10 cellular contexts compared by ENCODE assay signal in the genomic region with DNA sequence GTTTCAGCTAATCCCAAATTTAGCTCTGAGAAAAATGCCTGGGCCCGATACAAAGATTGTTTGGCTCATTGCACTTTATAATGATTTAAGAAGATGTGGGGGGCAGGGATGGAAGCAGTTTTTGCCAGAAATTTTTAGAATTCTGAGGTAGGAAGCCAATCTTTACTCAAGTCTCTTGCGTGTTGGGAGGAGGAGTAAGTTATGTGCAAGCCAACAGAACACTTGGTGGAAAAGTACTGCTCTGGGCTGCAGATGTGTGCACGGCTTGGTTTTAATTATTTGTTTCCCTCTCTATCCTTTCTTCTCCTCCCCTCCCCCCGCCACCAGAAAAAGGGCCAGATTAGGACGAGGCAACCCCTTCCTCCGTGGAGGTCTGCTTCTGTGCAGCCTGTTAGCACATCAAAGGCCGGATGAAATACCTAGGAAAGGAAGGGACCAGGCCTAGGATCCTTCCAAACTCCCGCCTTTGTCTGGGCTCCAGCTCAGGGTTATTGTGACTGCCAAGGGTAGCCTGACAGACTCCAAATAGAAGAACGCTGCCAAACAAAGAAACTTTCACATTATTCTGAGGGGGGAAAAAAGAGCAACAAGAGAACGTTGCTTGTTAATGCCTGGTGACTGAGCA. TPM values are rescaled to one million over a fixed set of nuclear protein-coding genes. Genes with fewer than 3 reads are reported as not detected.
DNase-seq lines count a peak whose midpoint lies in the region; ATAC-seq and TF ChIP-seq lines count a peak whose summit lies in the region.
"Had no signal": no experiment of that assay in that cellular context is flagged by ENCODE, and none has a peak within 500 bp of the region (broad histone marks: within the 10 kb centered on the region; RNA-seq: fewer than 3 reads in every experiment).

No MANE protein-coding gene starts in this region.

- no peak overlapping the region for H3K27ac Mint-ChIP-seq in activated T-cell treated with anti-CD3 and anti-CD28 coated beads, Interleukin-2, amount 50 U/mL, for 72 hours
- peak overlapping the region; percentile 84 for H3K27ac Mint-ChIP-seq in type B pancreatic cell

- peak overlapping the region; percentile 68 to 74 (median 71) for H3K4me3 ChIP-seq in breast epithelium

- no peak for TF ChIP-seq POLR2A in breast epithelium (IDR thresholded peaks at IDR 0.05)

- H3K9me3 ChIP-seq in breast epithelium = no peaks in the 10 kb centered on the region
- H3K9me3 ChIP-seq: SJSA1 had no signal

- peak overlapping the region; percentile 75 to 87 for H3K4me3 Mint-ChIP-seq in activated T-cell treated with anti-CD3 and anti-CD28 coated beads, Interleukin-2, amount 50 U/mL, for 72 hours
- peak overlapping the region; percentile 93 for H3K4me3 Mint-ChIP-seq in type B pancreatic cell

- H3K36me3 Mint-ChIP-seq in activated T-cell treated with anti-CD3 and anti-CD28 coated beads, Interleukin-2, amount 50 U/mL, for 72 hours (ENCODE audit: insufficient read depth in 2 of 2) = peaks cover 0 to 4% of the 10 kb centered on the region in 2 donors
- peaks cover 13% of the 10 kb centered on the region for H3K36me3 Mint-ChIP-seq in type B pancreatic cell

- H3K4me1 ChIP-seq in breast epithelium = no peaks in the 10 kb centered on the region

- H3K4me1 Mint-ChIP-seq in activated T-cell treated with anti-CD3 and anti-CD28 coated beads, Interleukin-2, amount 50 U/mL, for 72 hours (ENCODE audit: low read depth) = peaks cover 24% of the 10 kb centered on the region
- H3K4me1 Mint-ChIP-seq in type B pancreatic cell (ENCODE audit: unreplicated experiment) = peaks cover 17% of the 10 kb centered on the region

- peaks cover 30% of the 10 kb centered on the region for H3K27me3 Mint-ChIP-seq in activated T-cell treated with anti-CD3 and anti-CD28 coated beads, Interleukin-2, amount 50 U/mL, for 72 hours (ENCODE audit: low read depth)
- no peaks in the 10 kb centered on the region for H3K27me3 Mint-ChIP-seq in type B pancreatic cell

- peaks cover 0 to 14% of the 10 kb centered on the region in 2 donors for H3K27me3 ChIP-seq in breast epithelium
- H3K27me3 ChIP-seq: SJSA1 had no signal

- TF ChIP-seq CTCF in breast epithelium (IDR thresholded peaks at IDR 0.05) (no peak), type B pancreatic cell (conservative IDR thresholded peaks at IDR 0.05) (no peak)

- H3K9me3 Mint-ChIP-seq in activated T-cell treated with anti-CD3 and anti-CD28 coated beads, Interleukin-2, amount 50 U/mL, for 72 hours = no peaks in the 10 kb centered on the region
- no peaks in the 10 kb centered on the region for H3K9me3 Mint-ChIP-seq in type B pancreatic cell

- H3K36me3 ChIP-seq in breast epithelium = no peaks in the 10 kb centered on the region

- no peak for ATAC-seq in activated T-cell treated with anti-CD3 and anti-CD28 coated beads, Interleukin-2, amount 50 U/mL, for 72 hours (replicated peaks in 1 of 2)
- no peak for ATAC-seq in HG03571 (IDR thresholded peaks at IDR 0.05; ENCODE audit: unreplicated experiment)

- intact Hi-C loops in breast epithelium (cut with DNase I; ENCODE audit: low total_unique reads) = loop anchor here (5.0 kb wide), 1 partner anchor 127 kb away; no protein-coding TSS in a partner anchor

- H3K27ac ChIP-seq in breast epithelium = peak overlapping the region; percentile 86 to 91
- H3K27ac ChIP-seq: SJSA1 had no signal

- DNase-seq in activated T-cell treated with anti-CD3 and anti-CD28 coated beads, Interleukin-2, amount 50 U/mL, for 72 hours = no peak
- DNase-seq in activated T-cell treated with anti-CD3 and anti-CD28 coated beads, Interleukin-2, amount 50 U/mL, for 48 hours = no peak
- no peak for DNase-seq in breast epithelium (ENCODE audit: low spot score in 2 of 2)
- peak; percentile 20 for DNase-seq in medulla oblongata (ENCODE audit: extremely low spot score)
- no peak for DNase-seq in type B pancreatic cell (ENCODE audit: extremely low spot score, unreplicated experiment)
- DNase-seq in NCI-H2107 (lab: John Stamatoyannopoulos, UW) = no peak
- no peak for DNase-seq in NCI-H1092 (lab: John Stamatoyannopoulos, UW)
- DNase-seq: kidney glomerular epithelial cell had no signal

RNA-seq across cellular contexts. Expression of a gene that starts 1.0 kb away (rescaled TPM):
- total RNA-seq in activated T-cell treated with anti-CD3 and anti-CD28 coated beads, Interleukin-2, amount 50 U/mL, for 72 hours = 10 to 100 TPM; 32.8 to 36.3 TPM
- total RNA-seq in breast epithelium (100 to 1,000 TPM; 118 to 217 (median 177) TPM), type B pancreatic cell (ENCODE audit: low replicate concordance) (97.0 and 206 TPM in 2 replicates)
